ENCODE assay signal across 16 cellular contexts in the genomic region with DNA sequence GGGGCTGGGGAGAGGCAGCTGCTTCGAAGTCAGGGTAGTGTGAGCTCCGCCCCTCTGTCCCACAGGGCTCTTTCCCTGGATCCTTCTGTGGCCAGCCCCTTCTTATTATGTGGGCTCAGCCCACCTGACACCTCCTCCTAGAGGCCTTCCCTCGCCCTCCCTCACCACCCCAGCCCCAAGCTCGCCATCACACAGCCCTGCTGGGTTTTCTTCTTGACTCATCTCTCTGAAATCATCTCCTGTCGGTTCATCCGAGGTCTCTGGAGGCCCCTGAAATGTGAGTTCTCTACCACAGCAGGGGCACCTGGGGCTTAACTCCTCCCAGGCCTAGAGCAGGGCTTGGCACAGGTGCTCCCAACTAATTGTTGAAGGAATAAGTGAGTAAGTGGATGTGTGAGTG.
DNase-seq lines count a peak whose midpoint lies in the region; ATAC-seq, FAIRE-seq and TF ChIP-seq lines count a peak whose summit lies in the region.
"Had no signal": no experiment of that assay in that cellular context is flagged by ENCODE, and none has a peak within 500 bp of the region (broad histone marks: within the 10 kb centered on the region; RNA-seq: fewer than 3 reads in every experiment).

No MANE protein-coding gene starts in this region.

- H3K4me1 Mint-ChIP-seq in activated T-cell treated with anti-CD3 and anti-CD28 coated beads, Interleukin-2, amount 50 U/mL, for 72 hours (ENCODE audit: low read depth): peaks cover 11% of the 10 kb centered on the region
- peaks cover 23% of the 10 kb centered on the region for H3K4me1 Mint-ChIP-seq in type B pancreatic cell (ENCODE audit: unreplicated experiment)

- CTCF ChIA-PET in H1 (lab: Charles Lee; ENCODE audit: partially characterized antibody): interaction anchor here (0.6 to 1.0 kb wide), 4 partner anchors 8 to 975 kb away, joined by 3 read pairs; no protein-coding TSS in a partner anchor

- no peaks in the 10 kb centered on the region for H3K27me3 ChIP-seq in H1 (replicated peaks in 1 of 4; ENCODE audit: control insufficient read depth in 3 of 4, extremely low read depth in 1 of 4, insufficient read depth in 3 of 4, low read length in 3 of 4)

- no peak overlapping the region for H3K4me3 Mint-ChIP-seq in activated T-cell treated with anti-CD3 and anti-CD28 coated beads, Interleukin-2, amount 50 U/mL, for 72 hours
- no peak overlapping the region for H3K4me3 Mint-ChIP-seq in type B pancreatic cell
- H3K4me3 Mint-ChIP-seq: H9 had no signal

- no peak overlapping the region for H3K4ac ChIP-seq in H1 (replicated peaks; ENCODE audit: insufficient read length, low read depth, low read length)

- no peak for TF ChIP-seq RAD21 in H1 (IDR thresholded peaks at IDR 0.05 in 1 of 2, conservative IDR thresholded peaks at IDR 0.05 in 1 of 2; ENCODE audit: low read depth in 2 of 2, low read length in 2 of 2)

- H2BK12ac ChIP-seq in H1 (ENCODE audit: low read depth, low read length): 0 out of 2 replicates have a peak overlapping the region, but pooled peaks have one; percentile 7

- H2AFZ ChIP-seq in H1 (ENCODE audit: low read length): no peak overlapping the region

- TF ChIP-seq POLR2A in H1 (IDR thresholded peaks at IDR 0.05; ENCODE audit: control extremely low read depth in 1 of 2, low read depth in 2 of 2, low read length in 2 of 2): no peak

- ATAC-seq in activated T-cell treated with anti-CD3 and anti-CD28 coated beads, Interleukin-2, amount 50 U/mL, for 72 hours (replicated peaks in 1 of 2): peak; percentile 53 to 60

- H4K20me1 ChIP-seq in H1 (replicated peaks in 1 of 2; ENCODE audit: control insufficient read depth in 1 of 2, insufficient read depth in 2 of 2, low read length in 2 of 2): no peaks in the 10 kb centered on the region

- no peak for TF ChIP-seq EP300 in H1 (IDR thresholded peaks at IDR 0.05; ENCODE audit: borderline replicate concordance in 1 of 2, low read depth in 2 of 2, low read length in 2 of 2)

- H3K56ac ChIP-seq in H1 (replicated peaks; ENCODE audit: insufficient read length, low read depth, low read length): no peak overlapping the region

- no peak overlapping the region for H3K4me3 ChIP-seq in H1 (ENCODE audit: extremely low read depth in 1 of 4, insufficient read depth in 2 of 4, low read depth in 3 of 4, low read length in 4 of 4)

- TF ChIP-seq CTCF in H1 (IDR thresholded peaks at IDR 0.05; ENCODE audit: control extremely low read depth in 1 of 3, insufficient read depth in 1 of 3, low read depth in 1 of 3, low read length in 3 of 3): no peak
- TF ChIP-seq CTCF in type B pancreatic cell (conservative IDR thresholded peaks at IDR 0.05): no peak

- H4K8ac ChIP-seq in H1 (ENCODE audit: extremely low read depth, insufficient read depth, low read length): peak overlapping the region; percentile 29; the same call in 1 of the 2 replicates

- no peaks in the 10 kb centered on the region for H3K36me3 Mint-ChIP-seq in activated T-cell treated with anti-CD3 and anti-CD28 coated beads, Interleukin-2, amount 50 U/mL, for 72 hours (ENCODE audit: insufficient read depth in 2 of 2)
- no peaks in the 10 kb centered on the region for H3K36me3 Mint-ChIP-seq in type B pancreatic cell

- no peak for FAIRE-seq in H1 (lab: Jason Lieb, UNC)
- FAIRE-seq: GM19239 had no signal

- H3K27ac ChIP-seq in H1 (ENCODE audit: low read depth, low read length) (no peak overlapping the region), substantia nigra (ENCODE audit: low read depth, low read length, poor library complexity, severe bottlenecking) (no peak overlapping the region)

- no peak overlapping the region for H3K4me2 ChIP-seq in H1 (ENCODE audit: insufficient read depth in 1 of 2, low read depth in 2 of 2, low read length in 2 of 2)

- no peak overlapping the region; the same call in 1 of the 2 replicates for H3K18ac ChIP-seq in H1 (ENCODE audit: extremely low read depth, low read length)

- no peak overlapping the region for H2BK120ac ChIP-seq in H1 (replicated peaks; ENCODE audit: low read depth, low read length)

- H3K36me3 ChIP-seq in H1 (ENCODE audit: control insufficient read depth in 2 of 4, insufficient read depth in 4 of 4, low read length in 3 of 4): no peaks in the 10 kb centered on the region

- H3K4me1 ChIP-seq in H1 (replicated peaks in 1 of 4; ENCODE audit: control insufficient read depth in 3 of 4, insufficient read depth in 4 of 4, low read length in 3 of 4): peaks cover 0 to 12% (median 3%) of the 10 kb centered on the region in 4 experiments; a peak in 5 of 7 replicates

- H3K27ac Mint-ChIP-seq in activated T-cell treated with anti-CD3 and anti-CD28 coated beads, Interleukin-2, amount 50 U/mL, for 72 hours: no peak overlapping the region
- H3K27ac Mint-ChIP-seq in type B pancreatic cell: peak overlapping the region; percentile 62

- no peak overlapping the region for H4K5ac ChIP-seq in H1 (ENCODE audit: insufficient read length, low read depth, low read length)

- H2AK5ac ChIP-seq in H1 (ENCODE audit: low read depth, low read length): no peak overlapping the region

- no peaks in the 10 kb centered on the region for H3K27me3 Mint-ChIP-seq in activated T-cell treated with anti-CD3 and anti-CD28 coated beads, Interleukin-2, amount 50 U/mL, for 72 hours (ENCODE audit: low read depth)
- no peaks in the 10 kb centered on the region for H3K27me3 Mint-ChIP-seq in type B pancreatic cell

- H3K9me3 Mint-ChIP-seq in activated T-cell treated with anti-CD3 and anti-CD28 coated beads, Interleukin-2, amount 50 U/mL, for 72 hours: peaks cover 0 to 3% of the 10 kb centered on the region in 2 donors
- H3K9me3 Mint-ChIP-seq in type B pancreatic cell: peaks cover 5% of the 10 kb centered on the region

- H3K23me2 ChIP-seq in H1 (ENCODE audit: low read depth, low read length): no peaks in the 10 kb centered on the region; the same call in 1 of the 2 replicates

- no peak overlapping the region for H2BK5ac ChIP-seq in H1 (ENCODE audit: low read depth, low read length)

- POLR2A ChIA-PET in H1 (lab: Charles Lee; ENCODE audit: partially characterized antibody): interaction anchor here (0.9 to 1.7 kb wide), 3 partner anchors 10 to 76 kb away, joined by 3 to 6 read pairs (median 4); no protein-coding TSS in a partner anchor

- H3K14ac ChIP-seq in H1 (ENCODE audit: insufficient read length): no peak overlapping the region

- H2BK15ac ChIP-seq in H1 (ENCODE audit: low read length): no peak overlapping the region

- no peak overlapping the region for H4K91ac ChIP-seq in H1 (replicated peaks; ENCODE audit: insufficient read length, low read length)

- H3K9me3 ChIP-seq in H1 (ENCODE audit: insufficient read depth in 2 of 2, low read depth in 1 of 2, low read length in 1 of 2): peaks cover 0 to 4% of the 10 kb centered on the region in 2 experiments; a peak in 1 of 4 replicates

- H2BK20ac ChIP-seq in H1 (ENCODE audit: low read length): no peak overlapping the region

- DNase-seq in activated T-cell treated with anti-CD3 and anti-CD28 coated beads, Interleukin-2, amount 50 U/mL, for 72 hours: peak in 1 of 2 donors; percentile 14
- no peak for DNase-seq in activated T-cell treated with anti-CD3 and anti-CD28 coated beads, Interleukin-2, amount 50 U/mL, for 1 hour
- DNase-seq in NCI-H69 (lab: John Stamatoyannopoulos, UW) (peak; percentile 15), H1 (ENCODE audit: low read depth in 1 of 2, low spot score in 2 of 2) (no peak), type B pancreatic cell (ENCODE audit: extremely low spot score, unreplicated experiment) (no peak), NOMO-1 treated with dmso at 0.1 percent for 144 hours (lab: John Stamatoyannopoulos, UW; ENCODE audit: unreplicated experiment) (no peak), substantia nigra (lab: John Stamatoyannopoulos, UW) (no peak), NCI-H2227 (lab: John Stamatoyannopoulos, UW; ENCODE audit: unreplicated experiment) (no peak)
- DNase-seq: COR-L47, DMS153, EL, H9, NCI-H187, NCI-H82, SHP77 treated with DMSO at 0.1 percent for 48 hours had no signal

- H3K79me2 ChIP-seq in H1 (ENCODE audit: control insufficient read depth in 1 of 2, insufficient read depth in 2 of 2, low read length in 2 of 2): no peaks in the 10 kb centered on the region

- 55% methylated on average over 3 of the region's 6 CpGs; no CpG with 5 or more reads in 1 of the 2 experiments for WGBS in H1 (ENCODE audit: extremely low coverage in 1 of 2, insufficient coverage in 1 of 2, insufficient read length in 1 of 2, insufficient replicate concordance in 2 of 2, low coverage in 1 of 2, low lambda C conversion rate in 2 of 2, missing lambda C conversion rate in 1 of 2), 2 experiments

- H3K23ac ChIP-seq in H1 (ENCODE audit: insufficient read length): no peak overlapping the region

- H3K79me1 ChIP-seq in H1 (ENCODE audit: low read depth, low read length): no peaks in the 10 kb centered on the region

- no peak overlapping the region for H3K9ac ChIP-seq in H1 (replicated peaks in 1 of 4; ENCODE audit: extremely low read depth in 1 of 4, low read depth in 3 of 4, low read length in 3 of 4)

TF ChIP-seq in H1, 55 proteins besides CTCF, POLR2A, EP300 and RAD21:
- TF ChIP-seq SIN3A (conservative IDR thresholded peaks at IDR 0.05 in 1 of 2, IDR thresholded peaks at IDR 0.05 in 1 of 2; ENCODE audit: low read depth in 1 of 2, low read length in 2 of 2): no peak
- TF ChIP-seq POU5F1 (IDR thresholded peaks at IDR 0.05; ENCODE audit: low read depth, low read length): no peak
- TF ChIP-seq, protein P1, sequence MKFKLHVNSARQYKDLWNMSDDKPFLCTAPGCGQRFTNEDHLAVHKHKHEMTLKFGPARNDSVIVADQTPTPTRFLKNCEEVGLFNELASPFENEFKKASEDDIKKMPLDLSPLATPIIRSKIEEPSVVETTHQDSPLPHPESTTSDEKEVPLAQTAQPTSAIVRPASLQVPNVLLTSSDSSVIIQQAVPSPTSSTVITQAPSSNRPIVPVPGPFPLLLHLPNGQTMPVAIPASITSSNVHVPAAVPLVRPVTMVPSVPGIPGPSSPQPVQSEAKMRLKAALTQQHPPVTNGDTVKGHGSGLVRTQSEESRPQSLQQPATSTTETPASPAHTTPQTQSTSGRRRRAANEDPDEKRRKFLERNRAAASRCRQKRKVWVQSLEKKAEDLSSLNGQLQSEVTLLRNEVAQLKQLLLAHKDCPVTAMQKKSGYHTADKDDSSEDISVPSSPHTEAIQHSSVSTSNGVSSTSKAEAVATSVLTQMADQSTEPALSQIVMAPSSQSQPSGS (IDR thresholded peaks at IDR 0.05; ENCODE audit: low read length): no peak
- no peak for TF ChIP-seq EGR1 (IDR thresholded peaks at IDR 0.05; ENCODE audit: borderline replicate concordance, low read depth, low read length)
- TF ChIP-seq RBBP5 (IDR thresholded peaks at IDR 0.05; ENCODE audit: borderline replicate concordance, low read depth, low read length): no peak
- TF ChIP-seq FOSL1 (IDR thresholded peaks at IDR 0.05; ENCODE audit: insufficient read depth, low read depth, low read length): no peak
TF ChIP-seq in H1: peak in this region for 0.
